8 cellular contexts compared by ENCODE assay signal in genomic region chr14:61749867-61750266, GRCh38. TPM values are rescaled to one million over a fixed set of nuclear protein-coding genes. Genes with fewer than 3 reads are reported as not detected.
A peak's percentile ranks its signal among the peaks of the same experiment; 100 is the strongest.
DNase-seq lines count a peak whose midpoint lies in the region; ATAC-seq, FAIRE-seq and TF ChIP-seq lines count a peak whose summit lies in the region.

No MANE protein-coding gene starts in this region.

- TF ChIP-seq EP300 in A549 (IDR thresholded peaks at IDR 0.05), result no peak

- POLR2A ChIA-PET in A549 (lab: Yijun Ruan, JAX), result interaction anchor here (1.2 to 4.6 kb wide), 8 partner anchors 10 to 279 kb away, joined by 3 to 25 read pairs (median 4); partner anchors contain the start of genes HIF1A and SNAPC1
- POLR2A ChIA-PET in PC-9 (lab: Charles Lee; ENCODE audit: unreplicated experiment), result interaction anchor here (0.5 to 1.0 kb wide), 10 partner anchors 12 to 1658 kb away, joined by 3 to 10 read pairs (median 4); partner anchors contain the start of gene SNAPC1

- H3K4me3 Mint-ChIP-seq in H9, result peak overlapping the region in 1 of 2 experiments; percentile 84; a peak in 3 of 5 replicates

- H3K4me3 ChIP-seq in A549 (peak overlapping the region; percentile 38), PC-9 (peak overlapping the region; percentile 67), spleen (peak overlapping the region in 1 of 8 donors; percentile 47)

- no peak overlapping the region for H3K4ac ChIP-seq in H9 (ENCODE audit: low read depth, low read length)

- H4K20me1 ChIP-seq in H9 (ENCODE audit: control insufficient read depth, insufficient read depth, insufficient read length) (no peaks in the 10 kb centered on the region), PC-9 (ENCODE audit: insufficient read depth) (peaks cover 12% of the 10 kb centered on the region)

- H3K79me2 ChIP-seq in H9 (ENCODE audit: insufficient read depth, low read length) (no peaks in the 10 kb centered on the region), PC-9 (ENCODE audit: low read depth) (peaks cover 62% of the 10 kb centered on the region)

- H3T11ph ChIP-seq in H9 (ENCODE audit: low read length), result no peak overlapping the region

- no peaks in the 10 kb centered on the region for H3K27me3 Mint-ChIP-seq in H9 (ENCODE audit: low read depth)

- H3K9me3 ChIP-seq in A549, result no peaks in the 10 kb centered on the region
- H3K9me3 ChIP-seq in H9 (ENCODE audit: control insufficient read depth, low read depth, low read length), result no peaks in the 10 kb centered on the region
- H3K9me3 ChIP-seq in PC-9 (ENCODE audit: insufficient read depth, low read depth), result no peaks in the 10 kb centered on the region
- no peaks in the 10 kb centered on the region for H3K9me3 ChIP-seq in spleen

- CTCF ChIA-PET in A549 (lab: Yijun Ruan, JAX) (interaction anchor here (1.2 to 3.6 kb wide), 5 partner anchors 12 to 288 kb away, joined by 3 to 16 read pairs (median 7); partner anchors contain the start of gene SNAPC1), PC-9 (lab: Charles Lee) (interaction anchor here (0.7 kb wide), 1 partner anchor 381 kb away, joined by 3 read pairs; no protein-coding TSS in a partner anchor)

- no peak for TF ChIP-seq POLR2A in A549 (IDR thresholded peaks at IDR 0.05; ENCODE audit: low read length)
- no peak for TF ChIP-seq POLR2A in spleen (IDR thresholded peaks at IDR 0.05)

- intact Hi-C loops in PC-9 (cut with micrococcal nuclease; ENCODE audit: unreplicated experiment) (loop anchor here (2.0 to 5.0 kb wide), 5 partner anchors 53 to 287 kb away; partner anchors contain the start of gene HIF1A), left cardiac atrium (cut with DNase I) (no loop called here), spleen (cut with DNase I; ENCODE audit: low total_unique reads) (no loop called here)

- no peak overlapping the region for H3K14ac ChIP-seq in H9 (ENCODE audit: insufficient read depth, low read length)

- H3F3A ChIP-seq in PC-9 (ENCODE audit: insufficient read depth, low read depth), result peaks cover 78% of the 10 kb centered on the region

- peaks cover 66% of the 10 kb centered on the region for H3K4me1 ChIP-seq in A549
- peaks cover 5% of the 10 kb centered on the region; the same call in 1 of the 2 replicates for H3K4me1 ChIP-seq in H9 (ENCODE audit: insufficient read depth, low read length)
- peaks cover 80% of the 10 kb centered on the region for H3K4me1 ChIP-seq in PC-9 (replicated peaks; ENCODE audit: insufficient read depth)
- H3K4me1 ChIP-seq in spleen, result peaks cover 8 to 51% (median 28%) of the 10 kb centered on the region in 6 donors

- no peak overlapping the region for H2AK5ac ChIP-seq in H9 (ENCODE audit: insufficient read length, low read length)

- no peaks in the 10 kb centered on the region for H3K79me1 ChIP-seq in H9 (ENCODE audit: insufficient read depth, low read depth, low read length, poor library complexity, severe bottlenecking)

- H3K27me3 ChIP-seq in H9 (ENCODE audit: insufficient read depth, low read length) (no peaks in the 10 kb centered on the region), PC-9 (ENCODE audit: insufficient read depth, low read depth) (no peaks in the 10 kb centered on the region), spleen (replicated peaks in 1 of 7) (no peaks in the 10 kb centered on the region)

- H4K5ac ChIP-seq in H9 (ENCODE audit: insufficient read length, low read depth, low read length), result no peak overlapping the region

- no peak overlapping the region for H3K23ac ChIP-seq in H9 (ENCODE audit: insufficient read length, low read depth, low read length)

- H3K4me1 Mint-ChIP-seq in H9, result peaks cover 4 to 30% of the 10 kb centered on the region in 2 experiments; a peak in 3 of 4 replicates

- H3K23me2 ChIP-seq in H9 (ENCODE audit: insufficient read length, low read depth, low read length, poor library complexity, severe bottlenecking), result no peaks in the 10 kb centered on the region

- H3K27ac ChIP-seq in A549 (peak overlapping the region; percentile 63 to 72), H9 (ENCODE audit: insufficient read length, low read depth, low read length) (no peak overlapping the region), PC-9 (peak overlapping the region; percentile 89), spleen (peak overlapping the region in 4 of 8 donors; percentile 34 to 91 (median 66))

- H4K91ac ChIP-seq in H9 (ENCODE audit: insufficient read length, low read depth, low read length), result no peak overlapping the region

- peaks cover 22 to 54% (median 40%) of the 10 kb centered on the region in 3 experiments for H3K36me3 Mint-ChIP-seq in H9 (ENCODE audit: insufficient read depth in 1 of 3, low read depth in 3 of 3)

- no peak for TF ChIP-seq RAD21 in A549 (conservative IDR thresholded peaks at IDR 0.05 in 1 of 2, IDR thresholded peaks at IDR 0.05 in 1 of 2)

- no peak overlapping the region for H2BK12ac ChIP-seq in H9 (ENCODE audit: insufficient read length, low read depth, low read length)

- H3K9me2 ChIP-seq in PC-9 (ENCODE audit: insufficient read depth), result no peaks in the 10 kb centered on the region

- H3K9me3 Mint-ChIP-seq in H9, result peaks cover 0 to 4% of the 10 kb centered on the region in 2 experiments; a peak in 2 of 5 replicates

- H3K4me2 ChIP-seq in A549 (peak overlapping the region; percentile 74), H9 (ENCODE audit: insufficient read depth, insufficient read length, low read length) (peak overlapping the region; percentile 41), PC-9 (peak overlapping the region; percentile 85)

- H2AFZ ChIP-seq in H9 (ENCODE audit: low read length), result no peak overlapping the region
- no peak overlapping the region for H2AFZ ChIP-seq in PC-9

- TF ChIP-seq CTCF in A549 (IDR thresholded peaks at IDR 0.05) (no peak), H9 (conservative IDR thresholded peaks at IDR 0.05) (no peak), PC-9 (conservative IDR thresholded peaks at IDR 0.05) (no peak), spleen (IDR thresholded peaks at IDR 0.05 in 8 of 11, conservative IDR thresholded peaks at IDR 0.05 in 3 of 11) (no peak)

- H3K18ac ChIP-seq in H9 (ENCODE audit: insufficient read length, low read depth, low read length), result no peak overlapping the region

- FAIRE-seq in A549 (lab: Jason Lieb, UNC), result peak; percentile 81

- peak overlapping the region in 1 of 3 experiments; percentile 76; a peak in 1 of 7 replicates for H3K27ac Mint-ChIP-seq in H9

- H2BK15ac ChIP-seq in H9 (ENCODE audit: low read depth, low read length), result no peak overlapping the region

- no peak overlapping the region for H4K8ac ChIP-seq in H9 (replicated peaks; ENCODE audit: insufficient read length, low read depth, low read length)

- H3K36me3 ChIP-seq in PC-9 (ENCODE audit: low read depth), result peaks cover 36% of the 10 kb centered on the region
- H3K36me3 ChIP-seq in spleen, result peaks cover 5 to 50% (median 33%) of the 10 kb centered on the region in 6 donors

- BruUV-seq in PC-9 (replicated peaks; lab: Mats Ljungman, UMichigan), result no TSS peak

- H2BK5ac ChIP-seq in H9 (ENCODE audit: insufficient read length, low read length), result no peak overlapping the region

- no peak overlapping the region for H2BK20ac ChIP-seq in H9 (ENCODE audit: low read depth, low read length, poor library complexity, severe bottlenecking)

- ATAC-seq in A549, result peak; percentile 22 to 56; a peak in 5 of 6 replicates
- ATAC-seq in left cardiac atrium, result peak; percentile 10 to 20

- DNase-seq in A549 (ENCODE audit: low read depth in 1 of 2, low spot score in 1 of 2), result peak; percentile 48 to 65
- no peak for DNase-seq in H9
- DNase-seq in PC-9, result peak; percentile 41 to 78
- no peak for DNase-seq in left cardiac atrium
- no peak for DNase-seq in stimulated activated CD4-positive, alpha-beta T cell treated with anti-CD3 and anti-CD28 coated beads, Interleukin-2, amount 100 ng/mL, for 48 hours
- no peak for DNase-seq in cortex of kidney (lab: John Stamatoyannopoulos, UW)
- no peak for DNase-seq in spleen
- DNase-seq in AG08396 (ENCODE audit: low spot score), result no peak

- no peak overlapping the region for H3K9ac ChIP-seq in H9 (ENCODE audit: extremely low read depth, insufficient read length, low read length)

- no peak overlapping the region for H2BK120ac ChIP-seq in H9 (ENCODE audit: low read depth, low read length, poor library complexity, severe bottlenecking)

- WGBS in A549 (ENCODE audit: missing lambda C conversion rate), result 1% methylated on average over 3 of the region's 3 CpGs
- WGBS in H9 (ENCODE audit: extremely low coverage, insufficient read length, low lambda C conversion rate), result no CpG with 5 or more reads among the region's 3 CpGs
- WGBS in spleen, 5 donors, result 86 to 90% (median 88%) methylated on average over 3 of the region's 3 CpGs

- H3K56ac ChIP-seq in H9 (ENCODE audit: insufficient read length, low read depth, low read length), result no peak overlapping the region

TF ChIP-seq in A549, 52 proteins besides CTCF, POLR2A, EP300 and RAD21 (continues in another document):
- TF ChIP-seq MYC (IDR thresholded peaks at IDR 0.05; ENCODE audit: borderline replicate concordance, low read length) (no peak), NR3C1 (IDR thresholded peaks at IDR 0.05) (no peak), RARB (CRISPR knock-in tag; IDR thresholded peaks at IDR 0.05) (0 out of 2 replicates have a peak, but pooled peaks have one; percentile 30), NPAS2 (CRISPR knock-in tag; IDR thresholded peaks at IDR 0.05; ENCODE audit: borderline replicate concordance) (no peak), FOSB (CRISPR knock-in tag; IDR thresholded peaks at IDR 0.05) (0 out of 2 replicates have a peak, but pooled peaks have one; percentile 30), HOXA7 (CRISPR knock-in tag; IDR thresholded peaks at IDR 0.05) (peak; percentile 65; the same call in 1 of the 2 replicates), POLR2AphosphoS2 (conservative IDR thresholded peaks at IDR 0.05; ENCODE audit: low read length) (peak; percentile 95)

RNA-seq across cellular contexts. Expression of gene SNAPC1, which starts 12.4 kb away (rescaled TPM):
- 15.2 and 30.5 TPM in 2 replicates for polyA plus RNA-seq in A549 (2011; rRNA removed)
- 4.7 and 5.9 TPM in 2 replicates for polyA plus RNA-seq in A549 (2012; cell fraction: cytosol; rRNA removed)
- 2.6 and 5.7 TPM in 2 replicates for polyA plus RNA-seq in A549 (2012; cell fraction: nucleus; rRNA removed)
- polyA plus RNA-seq in A549 (2017; fragmentation: RNase III; extraction: RNeasy Plus Mini Kit Qiagen cat#74134 plus additional on column Dnase treatment), result 22.3 to 24.5 TPM (median 22.8 TPM) in 3 replicates
- polyA minus RNA-seq in A549 (2011; rRNA and poly(A)+ RNA removed), result 2.7 and 3.6 TPM in 2 replicates
- total RNA-seq in H9 (2021), result 6.8 and 7.1 TPM in 2 replicates
- 17.9 and 18.0 TPM in 2 replicates for total RNA-seq in PC-9 (2021)
- 1 to 10 TPM; 6.8 to 9.6 TPM for total RNA-seq in left cardiac atrium
- total RNA-seq in spleen, result 10 to 100 TPM in 1 of 7 donors, 1 to 10 TPM in 6; 4.8 to 12.2 (median 6.8) TPM
- 1 to 10 TPM; 3.3 to 5.3 (median 5.2) TPM for polyA plus RNA-seq in spleen

RNA-seq across cellular contexts. Expression of gene HIF1A, which starts 54.6 kb away (rescaled TPM):
- polyA plus RNA-seq in A549 (2011; rRNA removed) (284 and 383 TPM in 2 replicates), A549 (2017; fragmentation: RNase III; extraction: RNeasy Plus Mini Kit Qiagen cat#74134 plus additional on column Dnase treatment) (280 to 397 TPM (median 391 TPM) in 3 replicates), spleen (10 to 100 TPM; 34.6 to 44.8 (median 43.7) TPM)
- 27.9 and 38.2 TPM in 2 replicates for polyA plus RNA-seq in A549 (2012; cell fraction: cytosol; rRNA removed)
- polyA plus RNA-seq in A549 (2012; cell fraction: nucleus; rRNA removed), result 38.2 and 49.4 TPM in 2 replicates
- 228 and 254 TPM in 2 replicates for polyA minus RNA-seq in A549 (2011; rRNA and poly(A)+ RNA removed)
- total RNA-seq in H9 (2021) (147 and 154 TPM in 2 replicates), PC-9 (2021) (146 and 154 TPM in 2 replicates), left cardiac atrium (100 to 1,000 TPM in 1 of 2 donors, 10 to 100 TPM in 1; 50.9 to 109 TPM), spleen (100 to 1,000 TPM; 177 to 312 (median 248) TPM)

Comparison
In these comparisons a context has a peak if more than half of its experiments do, and no peak if none do; other contexts are left out.
1. DNase-seq: peak in A549 (2 of 2) and PC-9 (2 of 2); none in H9 (single experiment), left cardiac atrium (single experiment), stimulated activated CD4-positive, alpha-beta T cell treated with anti-CD3 and anti-CD28 coated beads, Interleukin-2, amount 100 ng/mL, for 48 hours (0 of 2), cortex of kidney (single experiment), spleen (single experiment) and AG08396 (single experiment).
2. Peak in every context shown above with its lines, with median percentiles within 50 percentile points of each other: H3K4me2 ChIP-seq.